In the genomic region with DNA sequence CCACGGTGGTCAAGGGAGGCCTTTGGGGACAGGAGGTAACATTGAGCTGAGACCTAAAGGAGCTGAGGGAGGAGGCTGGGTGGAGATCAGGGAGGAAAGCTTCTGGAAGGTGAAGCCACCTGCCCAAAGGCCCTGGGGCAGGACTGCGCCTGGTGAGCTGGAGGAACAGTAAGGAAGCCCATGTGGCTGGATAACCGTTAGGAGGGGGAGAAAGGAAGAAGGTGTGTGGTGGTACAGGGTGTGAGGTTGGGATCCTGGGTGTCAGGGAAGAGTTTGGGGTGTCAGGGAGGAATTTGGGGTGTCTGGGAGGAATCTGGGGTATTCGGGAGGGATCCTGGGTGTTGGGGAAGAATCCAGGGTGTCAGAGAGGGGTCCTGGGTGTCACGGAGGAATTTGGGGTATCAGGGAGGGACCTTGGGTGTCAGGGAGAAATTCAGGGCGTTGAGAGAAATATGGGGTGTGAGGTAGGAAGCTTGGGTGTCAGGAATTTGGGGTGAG, we compare ENCODE assay signal across 8 cellular contexts. TPM values are rescaled to one million over a fixed set of nuclear protein-coding genes. Genes with fewer than 3 reads are reported as not detected.
DNase-seq lines count a peak whose midpoint lies in the region; ATAC-seq and TF ChIP-seq lines count a peak whose summit lies in the region.

No MANE protein-coding gene starts in this region.

- no peaks in the 10 kb centered on the region for H4K20me1 ChIP-seq in PC-3 (ENCODE audit: low read length)
- H4K20me1 ChIP-seq in neural progenitor cell (ENCODE audit: low read depth) = no peaks in the 10 kb centered on the region

- ATAC-seq in PC-3 = peak; percentile 36
- ATAC-seq in GM21367 (IDR thresholded peaks at IDR 0.05; ENCODE audit: unreplicated experiment) = no peak
- no peak for ATAC-seq in GM21737 (IDR thresholded peaks at IDR 0.05; ENCODE audit: unreplicated experiment)

- H3K9me2 ChIP-seq in PC-3 (replicated peaks; ENCODE audit: low read length) = no peaks in the 10 kb centered on the region

- H3K9me3 ChIP-seq in PC-3 (ENCODE audit: low read length) (no peaks in the 10 kb centered on the region), neural progenitor cell (ENCODE audit: low read depth) (no peaks in the 10 kb centered on the region)

- TF ChIP-seq CTCF in CD14-positive monocyte (IDR thresholded peaks at IDR 0.05) (no peak), PC-3 (conservative IDR thresholded peaks at IDR 0.05; ENCODE audit: low read depth, low read length) (no peak), endothelial cell (IDR thresholded peaks at IDR 0.05; ENCODE audit: unreplicated experiment) (no peak), neural progenitor cell (IDR thresholded peaks at IDR 0.05) (no peak)

- peaks cover 13% of the 10 kb centered on the region; the same call in 1 of the 2 replicates for H3K4me1 ChIP-seq in PC-3 (ENCODE audit: insufficient read depth, low read length)
- no peaks in the 10 kb centered on the region for H3K4me1 ChIP-seq in neural progenitor cell

- peaks cover 48% of the 10 kb centered on the region for H3K79me2 ChIP-seq in PC-3 (ENCODE audit: low read length)
- H3K79me2 ChIP-seq in neural progenitor cell (ENCODE audit: low read depth) = no peaks in the 10 kb centered on the region

- H3K9me3 Mint-ChIP-seq in CD14-positive monocyte = no peaks in the 10 kb centered on the region
- no peaks in the 10 kb centered on the region for H3K9me3 Mint-ChIP-seq in endothelial cell (ENCODE audit: unreplicated experiment)
- H3K9me3 Mint-ChIP-seq in neural progenitor cell = peaks cover 5% of the 10 kb centered on the region

- H3K4me3 ChIP-seq in PC-3 (ENCODE audit: low read length) (peak overlapping the region; percentile 92), neural progenitor cell (peak overlapping the region; percentile 59)

- H3K9ac ChIP-seq in PC-3 (ENCODE audit: low read length) (peak overlapping the region; percentile 93), neural progenitor cell (no peak overlapping the region)

- BruUV-seq in PC-3 (replicated peaks; lab: Mats Ljungman, UMichigan) = TSS peak; percentile 72

- H2AFZ ChIP-seq in PC-3 (ENCODE audit: low read length) (peak overlapping the region; percentile 92), neural progenitor cell (replicated peaks) (no peak overlapping the region)

- H3K27me3 Mint-ChIP-seq in CD14-positive monocyte (ENCODE audit: low read depth in 3 of 3) (peaks cover 0 to 4% (median 0%) of the 10 kb centered on the region in 3 donors), endothelial cell (ENCODE audit: unreplicated experiment) (peaks cover 15% of the 10 kb centered on the region), neural progenitor cell (ENCODE audit: insufficient read depth, low read depth) (peaks cover 22% of the 10 kb centered on the region)

- no peaks in the 10 kb centered on the region for H3K27me3 ChIP-seq in PC-3 (ENCODE audit: low read length)
- H3K27me3 ChIP-seq in neural progenitor cell = peaks cover 28% of the 10 kb centered on the region

- H3F3A ChIP-seq in PC-3 (ENCODE audit: low read length, unreplicated experiment) (no peaks in the 10 kb centered on the region), neural progenitor cell (ENCODE audit: low read depth) (no peaks in the 10 kb centered on the region)

- H3K27ac Mint-ChIP-seq in CD14-positive monocyte = peak overlapping the region; percentile 86 to 98 (median 94)
- H3K27ac Mint-ChIP-seq in endothelial cell (ENCODE audit: unreplicated experiment) = no peak overlapping the region
- H3K27ac Mint-ChIP-seq in neural progenitor cell = no peak overlapping the region

- peak overlapping the region; percentile 94 for H3K4me2 ChIP-seq in PC-3 (ENCODE audit: low read length)
- peak overlapping the region; percentile 83 for H3K4me2 ChIP-seq in neural progenitor cell

- intact Hi-C loops in CD14-positive monocyte (cut with micrococcal nuclease) (loop anchor here in 1 of 2 donors (2.0 to 5.0 kb wide), 2 partner anchors 20 to 36 kb away; a partner anchor contains a TSS), PC-3 (cut with micrococcal nuclease) (no loop called here)

- H3K4me1 Mint-ChIP-seq in CD14-positive monocyte = peaks cover 26% of the 10 kb centered on the region
- peaks cover 5% of the 10 kb centered on the region for H3K4me1 Mint-ChIP-seq in endothelial cell (ENCODE audit: unreplicated experiment)
- no peaks in the 10 kb centered on the region for H3K4me1 Mint-ChIP-seq in neural progenitor cell

- CTCF ChIA-PET in PC-3 (lab: Charles Lee) = interaction anchor here (0.6 to 1.1 kb wide), 2 partner anchors 21 to 257 kb away, joined by 3 to 4 read pairs; no protein-coding TSS in a partner anchor

- H3K27ac ChIP-seq in PC-3 (ENCODE audit: low read length) (peak overlapping the region; percentile 56), neural progenitor cell (no peak overlapping the region)

- H3K4me3 Mint-ChIP-seq in CD14-positive monocyte (peak overlapping the region; percentile 96), endothelial cell (ENCODE audit: unreplicated experiment) (peak overlapping the region; percentile 85), neural progenitor cell (peak overlapping the region; percentile 38)

- H3K36me3 Mint-ChIP-seq in CD14-positive monocyte = peaks cover 5 to 12% of the 10 kb centered on the region in 2 donors
- H3K36me3 Mint-ChIP-seq in endothelial cell (ENCODE audit: low read depth, unreplicated experiment) = no peaks in the 10 kb centered on the region
- no peaks in the 10 kb centered on the region for H3K36me3 Mint-ChIP-seq in neural progenitor cell

- DNase-seq in CD14-positive monocyte (ENCODE audit: low spot score) (no peak), PC-3 (peak; percentile 23), endothelial cell (ENCODE audit: low spot score) (no peak), neural progenitor cell (ENCODE audit: low spot score) (no peak), COLO668 (lab: John Stamatoyannopoulos, UW; ENCODE audit: unreplicated experiment) (no peak), dedifferentiated amniotic fluid mesenchymal stem cell (ENCODE audit: extremely low spot score) (no peak)

- H3K36me3 ChIP-seq in PC-3 (ENCODE audit: low read depth, low read length) = no peaks in the 10 kb centered on the region
- H3K36me3 ChIP-seq in neural progenitor cell = no peaks in the 10 kb centered on the region

- POLR2A ChIA-PET in PC-3 (lab: Charles Lee; ENCODE audit: unreplicated experiment) = interaction anchor here (0.7 kb wide), 1 partner anchor 349 kb away, joined by 3 read pairs; no protein-coding TSS in a partner anchor

RNA-seq across cellular contexts. Expression of a gene that starts 0.7 kb away (rescaled TPM):
- 1 to 10 TPM; 5.9 to 9.2 TPM for polyA plus RNA-seq in CD14-positive monocyte
- total RNA-seq in PC-3 (2014; rRNA removed) = 6.5 and 17.0 TPM in 2 replicates
- total RNA-seq in endothelial cell (ENCODE audit: unreplicated experiment) = 3.5 TPM
- total RNA-seq in neural progenitor cell (ENCODE audit: low replicate concordance) = 0.37 TPM in 1 of 2 replicates, not detected in the other

RNA-seq across cellular contexts. Expression of a gene that starts 36.6 kb away (rescaled TPM):
- 100 to 1,000 TPM; 138 to 151 TPM for polyA plus RNA-seq in CD14-positive monocyte
- total RNA-seq in PC-3 (2014; rRNA removed) (136 and 159 TPM in 2 replicates), endothelial cell (ENCODE audit: unreplicated experiment) (73.1 TPM), neural progenitor cell (ENCODE audit: low replicate concordance) (49.7 and 108 TPM in 2 replicates)

RNA-seq across cellular contexts. Expression of a gene that starts 39.3 kb away (rescaled TPM):
- polyA plus RNA-seq in CD14-positive monocyte = 1 to 10 TPM; 2.1 to 2.4 TPM
- total RNA-seq in PC-3 (2014; rRNA removed) (28.1 and 30.6 TPM in 2 replicates), endothelial cell (ENCODE audit: unreplicated experiment) (12.0 TPM), neural progenitor cell (ENCODE audit: low replicate concordance) (6.9 and 13.9 TPM in 2 replicates)

Comparison
In these comparisons a context has a peak if more than half of its experiments do, and no peak if none do; other contexts are left out.
1. H3K27ac Mint-ChIP-seq: peak in CD14-positive monocyte (7 of 7); none in endothelial cell (single experiment) and neural progenitor cell (single experiment).
2. H3K4me3 Mint-ChIP-seq: peak in every context shown above with its lines; median percentile 96 in CD14-positive monocyte; 85 in endothelial cell; 38 in neural progenitor cell.